In genomic region chr3:141368062-141368924, GRCh38 we compare ENCODE assay signal across 9 cellular contexts. TPM values are rescaled to one million over a fixed set of nuclear protein-coding genes. Genes with fewer than 3 reads are reported as not detected.
A peak's percentile ranks its signal among the peaks of the same experiment; 100 is the strongest.
DNase-seq lines count a peak whose midpoint lies in the region; ATAC-seq and TF ChIP-seq lines count a peak whose summit lies in the region.
"Had no signal": no experiment of that assay in that cellular context is flagged by ENCODE, and none has a peak within 500 bp of the region (broad histone marks: within the 10 kb centered on the region; RNA-seq: fewer than 3 reads in every experiment).

Gene ZBTB38 (plus strand): TSS chr3:141368504. CDS start chr3:141442389, 73,885 bp downstream.

- peak; percentile 70 for DNase-seq in BE2C
- peak; percentile 95 for DNase-seq in fibroblast of villous mesenchyme (ENCODE audit: low read depth)
- DNase-seq in naive thymus-derived CD4-positive, alpha-beta T cell = peak in 1 of 9 donors; percentile 15
- no peak for DNase-seq in NCI-H345 treated with DMSO at 0.1 percent for 48 hours (lab: John Stamatoyannopoulos, UW; ENCODE audit: unreplicated experiment)
- no peak for DNase-seq in SKM-1 (lab: John Stamatoyannopoulos, UW; ENCODE audit: unreplicated experiment)

- TF ChIP-seq CTCF in BE2C (IDR thresholded peaks at IDR 0.05; ENCODE audit: low read depth, low read length) = no peak
- TF ChIP-seq CTCF in VCaP (conservative IDR thresholded peaks at IDR 0.05) = no peak
- TF ChIP-seq CTCF in fibroblast of villous mesenchyme (IDR thresholded peaks at IDR 0.05; ENCODE audit: insufficient read depth, low read depth, low read length) = no peak

- H3K4me3 Mint-ChIP-seq in naive thymus-derived CD4-positive, alpha-beta T cell = no peak within 1 kb of the TSS

- peak within 1 kb of the TSS in 4 of 9 donors; percentile 13 to 55 (median 34) for H3K27ac Mint-ChIP-seq in naive thymus-derived CD4-positive, alpha-beta T cell

- H3K9me3 Mint-ChIP-seq in naive thymus-derived CD4-positive, alpha-beta T cell = peaks cover 0 to under 1% (median 0%) of the 10 kb centered on the region in 11 donors

- no peaks in the 10 kb centered on the region for H3K36me3 ChIP-seq in BE2C
- no peaks in the 10 kb centered on the region for H3K36me3 ChIP-seq in naive thymus-derived CD4-positive, alpha-beta T cell (ENCODE audit: control insufficient read depth in 2 of 3, insufficient read depth in 3 of 3, low read length in 3 of 3)

- POLR2A ChIA-PET in naive thymus-derived CD4-positive, alpha-beta T cell (lab: Charles Lee) = no interaction called here

- peaks cover 4 to 10% (median 7%) of the 10 kb centered on the region in 7 donors for H3K4me1 Mint-ChIP-seq in naive thymus-derived CD4-positive, alpha-beta T cell

- H3K4me3 ChIP-seq in BE2C (ENCODE audit: low read depth, low read length) = no peak within 1 kb of the TSS
- H3K4me3 ChIP-seq in fibroblast of villous mesenchyme (ENCODE audit: low read depth, low read length) = peak within 1 kb of the TSS; percentile 46
- no peak within 1 kb of the TSS for H3K4me3 ChIP-seq in naive thymus-derived CD4-positive, alpha-beta T cell (ENCODE audit: low read length)

- no peaks in the 10 kb centered on the region for H3K27me3 ChIP-seq in BE2C
- no peaks in the 10 kb centered on the region for H3K27me3 ChIP-seq in naive thymus-derived CD4-positive, alpha-beta T cell (ENCODE audit: control insufficient read depth in 2 of 2, insufficient read depth in 2 of 2, low read length in 2 of 2)

- CTCF ChIA-PET in naive thymus-derived CD4-positive, alpha-beta T cell (lab: Charles Lee) = interaction anchor here (1.6 to 1.7 kb wide), 2 partner anchors 73 to 82 kb away, joined by 4 to 6 read pairs; no protein-coding TSS in a partner anchor

- peaks cover 0 to 6% (median 0%) of the 10 kb centered on the region in 5 donors for H3K27me3 Mint-ChIP-seq in naive thymus-derived CD4-positive, alpha-beta T cell

- intact Hi-C loops in naive thymus-derived CD4-positive, alpha-beta T cell (cut with micrococcal nuclease) = no loop called here

- H3K36me3 Mint-ChIP-seq in naive thymus-derived CD4-positive, alpha-beta T cell = peaks cover 0 to 1% (median 0%) of the 10 kb centered on the region in 5 donors

- peaks cover 7% of the 10 kb centered on the region; the same call in 1 of the 2 replicates for H3K4me1 ChIP-seq in BE2C
- no peaks in the 10 kb centered on the region for H3K4me1 ChIP-seq in naive thymus-derived CD4-positive, alpha-beta T cell (ENCODE audit: control insufficient read depth in 2 of 2, insufficient read depth in 2 of 2, low read length in 2 of 2)

- peak within 1 kb of the TSS; percentile 58 for H3K27ac ChIP-seq in VCaP
- no peak within 1 kb of the TSS for H3K27ac ChIP-seq in naive thymus-derived CD4-positive, alpha-beta T cell (ENCODE audit: low read depth, low read length)
- H3K27ac ChIP-seq: HL-60 had no signal

- ATAC-seq in HG02588 (IDR thresholded peaks at IDR 0.05; ENCODE audit: unreplicated experiment) (peak; percentile 30), HG02938 (IDR thresholded peaks at IDR 0.05; ENCODE audit: unreplicated experiment) (no peak)
- ATAC-seq in naive thymus-derived CD4-positive, alpha-beta T cell = peak; percentile 40

- no peaks in the 10 kb centered on the region for H3K9me3 ChIP-seq in BE2C
- H3K9me3 ChIP-seq in naive thymus-derived CD4-positive, alpha-beta T cell (ENCODE audit: control insufficient read depth in 2 of 3, low read length in 3 of 3) = no peaks in the 10 kb centered on the region

RNA-seq across cellular contexts. Expression of gene ZBTB38, which starts in this region (rescaled TPM):
- 45.6 TPM for polyA plus RNA-seq in BE2C (2012; ENCODE audit: insufficient read depth, insufficient read length, low read depth)
- total RNA-seq in fibroblast of villous mesenchyme = 210 and 326 TPM in 2 replicates
- 10 to 100 TPM; 25.0 to 58.3 (median 35.8) TPM for total RNA-seq in naive thymus-derived CD4-positive, alpha-beta T cell
- polyA plus RNA-seq in naive thymus-derived CD4-positive, alpha-beta T cell = 10 to 100 TPM; 56.3 to 70.5 TPM

Comparison
In these comparisons a context has a peak if more than half of its experiments do, and no peak if none do; other contexts are left out.
1. DNase-seq: peak in BE2C (single experiment) and fibroblast of villous mesenchyme (single experiment); none in NCI-H345 treated with DMSO at 0.1 percent for 48 hours (single experiment) and SKM-1 (single experiment).